Comparison of ENCODE assay signal across 2 cellular contexts in the genomic region with DNA sequence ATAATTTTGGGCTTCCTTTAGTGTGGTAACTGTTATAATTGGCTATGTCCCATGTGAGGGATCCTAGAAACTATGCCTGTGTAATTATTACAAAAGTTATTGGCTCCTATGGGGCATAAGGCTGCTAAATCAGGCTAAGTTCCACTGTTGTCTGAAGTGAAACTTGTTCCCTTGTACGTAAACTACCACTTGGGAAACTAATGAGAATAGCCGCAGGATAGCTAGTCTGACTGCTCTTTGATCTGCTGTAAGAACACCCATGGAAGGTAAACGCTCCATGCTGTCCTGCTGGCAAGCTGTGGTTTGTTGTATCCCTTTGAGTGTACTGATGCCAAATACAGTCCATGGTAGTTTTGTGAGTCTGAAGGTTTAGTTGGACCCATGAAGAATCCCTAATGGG.
A peak's percentile ranks its signal among the peaks of the same experiment; 100 is the strongest.
TF ChIP-seq lines count a peak whose summit lies in the region.

No MANE protein-coding gene starts in this region.

TF ChIP-seq in endothelial cell of umbilical vein, 7 proteins besides CTCF, POLR2A, EP300 and RAD21:
- no peak for TF ChIP-seq MYC (IDR thresholded peaks at IDR 0.05; ENCODE audit: low read depth, low read length)
- TF ChIP-seq, protein P1, sequence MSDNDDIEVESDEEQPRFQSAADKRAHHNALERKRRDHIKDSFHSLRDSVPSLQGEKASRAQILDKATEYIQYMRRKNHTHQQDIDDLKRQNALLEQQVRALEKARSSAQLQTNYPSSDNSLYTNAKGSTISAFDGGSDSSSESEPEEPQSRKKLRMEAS (IDR thresholded peaks at IDR 0.05; ENCODE audit: insufficient read depth, insufficient read length) = no peak
- TF ChIP-seq FOS (IDR thresholded peaks at IDR 0.05; ENCODE audit: borderline replicate concordance, insufficient read depth, low read length) = no peak
- TF ChIP-seq JUN (IDR thresholded peaks at IDR 0.05; ENCODE audit: borderline replicate concordance, insufficient read depth, insufficient read length, low read depth) = no peak
- TF ChIP-seq EZH2 (IDR thresholded peaks at IDR 0.05; ENCODE audit: borderline replicate concordance, low read depth, low read length, severe bottlenecking) = no peak
- TF ChIP-seq GATA2 (IDR thresholded peaks at IDR 0.05; ENCODE audit: insufficient read depth, insufficient read length, low read depth, low read length) = no peak
- TF ChIP-seq POLR2AphosphoS5 (IDR thresholded peaks at IDR 0.05; ENCODE audit: insufficient read depth, low read depth, low read length) = no peak

TF ChIP-seq in liver, 16 proteins besides CTCF, POLR2A, EP300 and RAD21:
- TF ChIP-seq SP1 (IDR thresholded peaks at IDR 0.05) (peak; percentile 11), HNF4A (conservative IDR thresholded peaks at IDR 0.05) (peak; percentile 17 to 38), YY1 (IDR thresholded peaks at IDR 0.05) (peak; percentile 28), EGR1 (IDR thresholded peaks at IDR 0.05; ENCODE audit: low read depth in 2 of 2) (no peak)
TF ChIP-seq in liver: peak in this region for 3.
